In the genomic region with DNA sequence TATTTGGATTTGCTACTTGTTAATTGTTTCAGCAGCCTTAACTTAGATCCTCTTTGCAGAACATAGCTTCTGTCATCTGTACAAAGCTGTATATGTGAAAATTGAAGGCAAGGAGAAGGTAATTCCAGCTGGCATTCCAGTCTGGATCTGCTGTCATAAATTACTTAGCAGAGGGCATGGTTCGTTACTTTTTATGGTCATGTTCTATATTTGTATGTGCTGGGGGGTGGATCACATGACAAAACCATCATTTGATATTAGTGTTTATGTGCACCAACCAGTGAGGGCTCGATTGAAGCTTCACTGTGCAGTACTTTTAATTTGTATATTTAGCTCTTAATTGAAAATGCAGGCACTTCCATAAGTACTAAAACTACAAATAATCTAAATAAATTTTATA, we compare ENCODE assay signal across 13 cellular contexts.
DNase-seq lines count a peak whose midpoint lies in the region; ATAC-seq and TF ChIP-seq lines count a peak whose summit lies in the region.
"Had no signal": no experiment of that assay in that cellular context is flagged by ENCODE, and none has a peak within 500 bp of the region (broad histone marks: within the 10 kb centered on the region; RNA-seq: fewer than 3 reads in every experiment).

No MANE protein-coding gene starts in this region.

- no peaks in the 10 kb centered on the region for H3K9me3 Mint-ChIP-seq in immature natural killer cell
- H3K9me3 Mint-ChIP-seq: activated T-helper 17 cell treated with anti-CD3 and anti-CD28 coated beads, Interleukin-2, amount 50 U/mL, for 72 hours had no signal

- H3K27ac Mint-ChIP-seq in immature natural killer cell = no peak overlapping the region
- H3K27ac Mint-ChIP-seq: activated T-helper 17 cell treated with anti-CD3 and anti-CD28 coated beads, Interleukin-2, amount 50 U/mL, for 72 hours had no signal

- DNase-seq in NCI-H128 (lab: John Stamatoyannopoulos, UW; ENCODE audit: unreplicated experiment) (peak; percentile 29), SK-MEL-5 (ENCODE audit: low read depth, low spot score) (peak; percentile 32), left kidney (ENCODE audit: low read depth, low spot score) (peak; percentile 93), immature natural killer cell (no peak), hippocampal formation (lab: John Stamatoyannopoulos, UW) (no peak)
- DNase-seq in activated CD4-positive, alpha-beta T cell treated with anti-CD3 and anti-CD28 coated beads, Interleukin-2, amount 50 U/mL, for 48 hours = no peak
- DNase-seq: activated CD4-positive, alpha-beta T cell treated with anti-CD3 and anti-CD28 coated beads for 4 hours; NCI-H2029 had no signal

- peaks cover 0 to 5% (median 3%) of the 10 kb centered on the region in 3 donors for H3K27me3 Mint-ChIP-seq in immature natural killer cell (ENCODE audit: low read depth in 3 of 3)

- TF ChIP-seq CTCF in 22Rv1 (IDR thresholded peaks at IDR 0.05) = no peak

- no peak for ATAC-seq in GM21723 (IDR thresholded peaks at IDR 0.05; ENCODE audit: unreplicated experiment)
- ATAC-seq: activated T-helper 17 cell treated with anti-CD3 and anti-CD28 coated beads, Interleukin-2, amount 50 U/mL, for 72 hours; esophagus mucosa had no signal

- in situ Hi-C loops in SK-MEL-5 (cut with HindIII; ENCODE audit: low pct_unique_long_range_greater_than_20kb, low sequenced_read_pairs) = no loop called here

- no peaks in the 10 kb centered on the region for H3K4me1 Mint-ChIP-seq in immature natural killer cell
- H3K4me1 Mint-ChIP-seq: activated T-helper 17 cell treated with anti-CD3 and anti-CD28 coated beads, Interleukin-2, amount 50 U/mL, for 72 hours had no signal

- no peaks in the 10 kb centered on the region for H3K36me3 Mint-ChIP-seq in immature natural killer cell

- peak overlapping the region; percentile 46 for H3K27ac ChIP-seq in 22Rv1
- H3K27ac ChIP-seq: SJSA1 had no signal

- no peak overlapping the region for H3K4me3 Mint-ChIP-seq in immature natural killer cell
- H3K4me3 Mint-ChIP-seq: activated T-helper 17 cell treated with anti-CD3 and anti-CD28 coated beads, Interleukin-2, amount 50 U/mL, for 72 hours had no signal

Comparison
In these comparisons a context has a peak if more than half of its experiments do, and no peak if none do; other contexts are left out.
1. DNase-seq: peak in NCI-H128 (single experiment), SK-MEL-5 (single experiment) and left kidney (single experiment); none in activated CD4-positive, alpha-beta T cell treated with anti-CD3 and anti-CD28 coated beads, Interleukin-2, amount 50 U/mL, for 48 hours (0 of 2), immature natural killer cell (0 of 3) and hippocampal formation (0 of 2).